11 cellular contexts compared by ENCODE assay signal in the genomic region with DNA sequence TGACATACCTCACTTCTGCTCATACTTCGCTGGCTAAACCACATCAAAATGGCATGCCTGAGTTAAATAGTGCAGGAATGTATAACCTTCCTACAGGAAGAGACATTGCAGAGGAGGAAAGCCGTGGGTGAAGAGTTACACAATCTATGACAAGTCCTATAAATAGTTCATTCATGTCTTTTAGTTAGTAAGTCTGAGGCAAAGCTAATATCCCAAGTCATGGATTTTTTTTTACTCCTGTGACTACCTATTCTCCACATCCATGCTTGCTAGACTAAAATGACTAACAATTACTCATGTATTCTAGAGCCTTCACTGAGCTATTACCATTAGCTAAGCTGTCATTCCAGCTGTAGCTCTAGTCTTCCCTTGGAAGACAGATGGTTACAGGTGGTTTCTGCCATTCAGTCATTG.
DNase-seq lines count a peak whose midpoint lies in the region; ATAC-seq and TF ChIP-seq lines count a peak whose summit lies in the region.
"Had no signal": no experiment of that assay in that cellular context is flagged by ENCODE, and none has a peak within 500 bp of the region (broad histone marks: within the 10 kb centered on the region; RNA-seq: fewer than 3 reads in every experiment).

No MANE protein-coding gene starts in this region.

- H3K4me2 ChIP-seq in PC-3 (ENCODE audit: low read length) = peak overlapping the region; percentile 50

- H3K4me3 ChIP-seq in PC-3 (ENCODE audit: low read length) (no peak overlapping the region), psoas muscle (no peak overlapping the region), ascending aorta (no peak overlapping the region), HAP-1 (no peak overlapping the region), BE2C (ENCODE audit: low read depth, low read length) (no peak overlapping the region)
- H3K4me3 ChIP-seq: prostate gland had no signal

- H3K9me3 ChIP-seq in PC-3 (ENCODE audit: low read length) (no peaks in the 10 kb centered on the region), psoas muscle (no peaks in the 10 kb centered on the region), ascending aorta (no peaks in the 10 kb centered on the region), HAP-1 (no peaks in the 10 kb centered on the region), BE2C (no peaks in the 10 kb centered on the region)
- H3K9me3 ChIP-seq: prostate gland had no signal

- H2AFZ ChIP-seq in PC-3 (ENCODE audit: low read length) = no peak overlapping the region

- H3K4me1 ChIP-seq in PC-3 (ENCODE audit: insufficient read depth, low read length) (peaks cover 66% of the 10 kb centered on the region), psoas muscle (peaks cover 6% of the 10 kb centered on the region), ascending aorta (no peaks in the 10 kb centered on the region), HAP-1 (no peaks in the 10 kb centered on the region), BE2C (peaks cover 9% of the 10 kb centered on the region)
- H3K4me1 ChIP-seq: prostate gland had no signal

- POLR2A ChIA-PET in PC-3 (lab: Charles Lee; ENCODE audit: unreplicated experiment) = interaction anchor here (0.5 to 0.6 kb wide), 3 partner anchors 27 to 102 kb away, joined by 3 to 4 read pairs (median 3); no protein-coding TSS in a partner anchor

- BruUV-seq in PC-3 (replicated peaks; lab: Mats Ljungman, UMichigan) = no TSS peak

- no peaks in the 10 kb centered on the region for H3K9me2 ChIP-seq in PC-3 (replicated peaks; ENCODE audit: low read length)

- in situ Hi-C loops in HAP-1 (cut with MboI; ENCODE audit: low sequenced_read_pairs) = no loop called here

- peak overlapping the region; percentile 7; the same call in 1 of the 2 replicates for H3K9ac ChIP-seq in PC-3 (ENCODE audit: low read length)

- CTCF ChIA-PET in PC-3 (lab: Charles Lee) = interaction anchor here (0.5 to 1.1 kb wide), 3 partner anchors 77 to 393 kb away, joined by 3 to 10 read pairs (median 7); a partner anchor contains a TSS

- H3F3A ChIP-seq in PC-3 (ENCODE audit: low read length, unreplicated experiment) = peaks cover 20% of the 10 kb centered on the region

- ATAC-seq in PC-3 = peak; percentile 66
- ATAC-seq in psoas muscle = peak; percentile 79 to 95 (median 86)
- no peak for ATAC-seq in HG03521 (IDR thresholded peaks at IDR 0.05; ENCODE audit: unreplicated experiment)
- ATAC-seq: activated CD8-positive, alpha-beta T cell treated with anti-CD3 and anti-CD28 coated beads for 36 hours had no signal

- H3K36me3 ChIP-seq in PC-3 (ENCODE audit: low read depth, low read length) = no peaks in the 10 kb centered on the region
- no peaks in the 10 kb centered on the region for H3K36me3 ChIP-seq in psoas muscle (ENCODE audit: insufficient read depth in 1 of 2, low read depth in 1 of 2)
- H3K36me3 ChIP-seq in ascending aorta = no peaks in the 10 kb centered on the region
- H3K36me3 ChIP-seq in HAP-1 (replicated peaks) = no peaks in the 10 kb centered on the region
- no peaks in the 10 kb centered on the region; the same call in 1 of the 2 replicates for H3K36me3 ChIP-seq in BE2C
- H3K36me3 ChIP-seq: prostate gland had no signal

- no peaks in the 10 kb centered on the region for H3K79me2 ChIP-seq in PC-3 (ENCODE audit: low read length)

- intact Hi-C loops in PC-3 (cut with micrococcal nuclease) = loop anchor here (1.0 to 10.0 kb wide), 5 partner anchors 26 to 355 kb away; no protein-coding TSS in a partner anchor
- intact Hi-C loops in psoas muscle (cut with DNase I) = no loop called here
- intact Hi-C loops in ascending aorta (cut with DNase I) = no loop called here

- 47 to 61% (median 51%) methylated on average over 2 of the region's 2 CpGs for WGBS in psoas muscle, 3 donors

- DNase-seq in GM03348 (ENCODE audit: low spot score) (peak; percentile 57), PC-3 (peak; percentile 97), epithelial cell of prostate (ENCODE audit: low read depth, low spot score) (peak; percentile 93), psoas muscle (no peak), ascending aorta (ENCODE audit: low spot score in 2 of 2) (no peak), HAP-1 (ENCODE audit: low spot score in 2 of 2) (no peak), BE2C (no peak)
- DNase-seq: activated CD8-positive, alpha-beta T cell treated with anti-CD3 and anti-CD28 coated beads for 36 hours; activated naive CD8-positive, alpha-beta T cell treated with anti-CD3 and anti-CD28 coated beads, Interleukin-2, amount 10 ng/mL, durations not matched to agents 7 days and 5 days had no signal

- no peak for TF ChIP-seq CTCF in PC-3 (conservative IDR thresholded peaks at IDR 0.05; ENCODE audit: low read depth, low read length)
- TF ChIP-seq CTCF in psoas muscle (IDR thresholded peaks at IDR 0.05) = no peak
- no peak for TF ChIP-seq CTCF in ascending aorta (IDR thresholded peaks at IDR 0.05)
- TF ChIP-seq CTCF in BE2C (IDR thresholded peaks at IDR 0.05; ENCODE audit: low read depth, low read length) = no peak

- H3K27me3 ChIP-seq in PC-3 (ENCODE audit: low read length) (no peaks in the 10 kb centered on the region), psoas muscle (ENCODE audit: insufficient read depth in 3 of 3, low read length in 2 of 3) (no peaks in the 10 kb centered on the region), ascending aorta (no peaks in the 10 kb centered on the region), HAP-1 (ENCODE audit: low read depth) (no peaks in the 10 kb centered on the region), BE2C (no peaks in the 10 kb centered on the region)

- no peaks in the 10 kb centered on the region for H4K20me1 ChIP-seq in PC-3 (ENCODE audit: low read length)

- peak overlapping the region; percentile 88 for H3K27ac ChIP-seq in PC-3 (ENCODE audit: low read length)
- peak overlapping the region; percentile 24 for H3K27ac ChIP-seq in epithelial cell of prostate
- H3K27ac ChIP-seq in psoas muscle = no peak overlapping the region
- no peak overlapping the region for H3K27ac ChIP-seq in ascending aorta
- H3K27ac ChIP-seq: prostate gland had no signal

Comparison
In these comparisons a context has a peak if more than half of its experiments do, and no peak if none do; other contexts are left out.
1. DNase-seq: peak in GM03348 (single experiment), PC-3 (single experiment) and epithelial cell of prostate (single experiment); none in psoas muscle (0 of 2), ascending aorta (0 of 2), HAP-1 (0 of 2) and BE2C (single experiment).
2. H3K27ac ChIP-seq: peak in PC-3 (single experiment) and epithelial cell of prostate (single experiment); none in psoas muscle (single experiment) and ascending aorta (0 of 2).